In genomic region chr2:186485871-186486650, GRCh38 we compare ENCODE assay signal across 1 cellular context.
TF ChIP-seq lines count a peak whose summit lies in the region.

TSS of gene ZC3H15 (plus strand) at chr2:186486260. CDS start at chr2:186486383, 123 bp downstream.

TF ChIP-seq in IMR-90, 13 proteins besides CTCF, POLR2A, EP300 and RAD21 (continued from another document):
- TF ChIP-seq, protein P1, sequence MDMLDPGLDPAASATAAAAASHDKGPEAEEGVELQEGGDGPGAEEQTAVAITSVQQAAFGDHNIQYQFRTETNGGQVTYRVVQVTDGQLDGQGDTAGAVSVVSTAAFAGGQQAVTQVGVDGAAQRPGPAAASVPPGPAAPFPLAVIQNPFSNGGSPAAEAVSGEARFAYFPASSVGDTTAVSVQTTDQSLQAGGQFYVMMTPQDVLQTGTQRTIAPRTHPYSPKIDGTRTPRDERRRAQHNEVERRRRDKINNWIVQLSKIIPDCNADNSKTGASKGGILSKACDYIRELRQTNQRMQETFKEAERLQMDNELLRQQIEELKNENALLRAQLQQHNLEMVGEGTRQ (IDR thresholded peaks at IDR 0.05; ENCODE audit: low read depth, low read length): peak; percentile 87
- TF ChIP-seq CEBPB (IDR thresholded peaks at IDR 0.05; ENCODE audit: low read depth, low read length): peak; percentile 29; the same call in 1 of the 2 replicates
